In the genomic region with DNA sequence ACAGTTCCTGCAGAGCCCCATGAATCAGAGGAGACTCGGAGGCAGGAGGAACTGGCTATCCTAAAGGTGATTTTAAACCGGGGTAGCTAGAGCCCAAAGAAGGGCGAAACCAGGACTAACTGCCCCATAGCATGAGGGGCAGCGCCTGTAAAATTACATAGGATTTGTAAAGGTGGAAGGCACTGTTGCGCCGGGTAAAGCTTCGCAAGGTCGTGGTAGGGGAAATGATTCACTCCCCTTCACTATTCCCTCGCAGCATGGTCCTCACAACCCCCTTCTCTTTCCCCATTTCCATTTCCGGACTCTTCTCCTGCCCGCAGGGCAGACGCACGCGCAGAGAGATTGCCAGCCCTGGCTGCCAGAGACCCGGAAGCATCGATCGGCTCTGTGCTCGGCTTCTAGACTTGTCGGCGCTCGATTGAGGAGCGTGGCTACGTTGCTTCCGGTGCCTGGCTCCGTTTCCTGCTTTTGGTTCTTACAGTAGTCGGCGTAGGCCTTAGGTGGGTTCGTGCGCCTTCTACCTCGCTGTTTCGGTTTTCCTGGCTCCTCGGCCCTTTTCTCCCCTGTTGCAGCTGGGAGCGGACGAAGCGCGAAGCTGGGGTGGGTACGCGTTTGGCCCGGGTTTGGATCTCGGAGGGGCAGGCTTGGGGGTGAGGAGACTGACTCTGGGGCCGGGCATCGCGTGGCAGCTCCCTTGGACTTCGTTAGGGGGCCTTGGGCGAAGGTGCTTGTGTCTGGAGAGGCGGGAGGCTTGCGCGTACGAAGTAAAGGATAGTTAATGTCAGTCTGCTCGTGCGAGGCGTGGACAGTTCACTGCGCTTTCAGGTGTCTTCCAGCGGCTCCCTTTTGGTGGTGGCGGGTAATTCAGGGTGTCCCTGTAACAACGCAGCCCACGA, we compare ENCODE assay signal across 8 cellular contexts. TPM values are rescaled to one million over a fixed set of nuclear protein-coding genes. Genes with fewer than 3 reads are reported as not detected.
DNase-seq lines count a peak whose midpoint lies in the region; ATAC-seq and TF ChIP-seq lines count a peak whose summit lies in the region.

A gene (plus strand): TSS at position 462 of the 896 bp plus-strand sequence. CDS start 1,677 bp downstream, outside the sequence.

- peaks cover 46% of the 10 kb centered on the region for H3K36me3 Mint-ChIP-seq in activated naive CD8-positive, alpha-beta T cell treated with anti-CD3 and anti-CD28 coated beads for 36 hours
- peaks cover 26% of the 10 kb centered on the region for H3K36me3 Mint-ChIP-seq in osteocyte (ENCODE audit: unreplicated experiment)

- peaks cover 32% of the 10 kb centered on the region for H3K4me1 Mint-ChIP-seq in activated naive CD8-positive, alpha-beta T cell treated with anti-CD3 and anti-CD28 coated beads for 36 hours
- H3K4me1 Mint-ChIP-seq in osteocyte (ENCODE audit: unreplicated experiment): peaks cover 17% of the 10 kb centered on the region

- H3K27ac Mint-ChIP-seq in activated naive CD8-positive, alpha-beta T cell treated with anti-CD3 and anti-CD28 coated beads for 36 hours: peak within 1 kb of the TSS; percentile 99
- peak within 1 kb of the TSS; percentile 99 for H3K27ac Mint-ChIP-seq in osteocyte (ENCODE audit: unreplicated experiment)

- H3K9me3 ChIP-seq in thymus (ENCODE audit: control insufficient read depth): peaks cover 1% of the 10 kb centered on the region

- H3K4me3 Mint-ChIP-seq in activated naive CD8-positive, alpha-beta T cell treated with anti-CD3 and anti-CD28 coated beads for 36 hours: peak within 1 kb of the TSS; percentile 99
- peak within 1 kb of the TSS; percentile 100 for H3K4me3 Mint-ChIP-seq in osteocyte (ENCODE audit: unreplicated experiment)

- peaks cover 20% of the 10 kb centered on the region for H3K27me3 Mint-ChIP-seq in activated naive CD8-positive, alpha-beta T cell treated with anti-CD3 and anti-CD28 coated beads for 36 hours
- H3K27me3 Mint-ChIP-seq in osteocyte (ENCODE audit: unreplicated experiment): peaks cover 29% of the 10 kb centered on the region

- 8% methylated on average over 57 of the region's 57 CpGs for WGBS in thymus

- peaks cover 14% of the 10 kb centered on the region for H3K36me3 ChIP-seq in thymus (ENCODE audit: control insufficient read depth, insufficient read depth)

- peak; percentile 99 for ATAC-seq in HG02623 (IDR thresholded peaks at IDR 0.05; ENCODE audit: unreplicated experiment)

- H3K27me3 ChIP-seq in thymus (ENCODE audit: control insufficient read depth, insufficient read depth): peaks cover 7% of the 10 kb centered on the region

- peaks cover 8% of the 10 kb centered on the region for H3K4me1 ChIP-seq in thymus (ENCODE audit: control insufficient read depth, insufficient read depth, low read length)

- peak; percentile 84 for DNase-seq in GM10266 (ENCODE audit: extremely low spot score)
- DNase-seq in NCI-H1105 (lab: John Stamatoyannopoulos, UW): peak; percentile 92
- peak; percentile 68 for DNase-seq in SKM-1 treated with dmso at 0.1 percent for 144 hours (lab: John Stamatoyannopoulos, UW; ENCODE audit: unreplicated experiment)
- DNase-seq in activated naive CD8-positive, alpha-beta T cell treated with anti-CD3 and anti-CD28 coated beads for 36 hours: peak; percentile 89
- peak; percentile 92 to 98 (median 95) for DNase-seq in head of caudate nucleus
- peak; percentile 96 for DNase-seq in osteocyte (ENCODE audit: extremely low spot score, unreplicated experiment)

- intact Hi-C loops in head of caudate nucleus (cut with DNase I): loop anchor here (10.0 kb wide), 1 partner anchor 155 kb away; a partner anchor contains a TSS

- peak within 1 kb of the TSS; percentile 91 for H3K4me3 ChIP-seq in thymus (ENCODE audit: low read length)

- peak within 1 kb of the TSS; percentile 90 for H3K27ac ChIP-seq in thymus (ENCODE audit: low read depth)

- TF ChIP-seq CTCF in GM10266 (IDR thresholded peaks at IDR 0.05; ENCODE audit: control insufficient read depth, insufficient read depth, low read depth, missing control alignments): no peak
- peak; percentile 12 for TF ChIP-seq CTCF in osteocyte (IDR thresholded peaks at IDR 0.05)

- peaks cover 6% of the 10 kb centered on the region for H3K9me3 Mint-ChIP-seq in activated naive CD8-positive, alpha-beta T cell treated with anti-CD3 and anti-CD28 coated beads for 36 hours
- H3K9me3 Mint-ChIP-seq in osteocyte (ENCODE audit: unreplicated experiment): peaks cover 11% of the 10 kb centered on the region

RNA-seq across cellular contexts. Expression of the gene that starts here (rescaled TPM):
- total RNA-seq in activated naive CD8-positive, alpha-beta T cell treated with anti-CD3 and anti-CD28 coated beads for 36 hours: 100 to 1,000 TPM; 139 to 140 TPM
- 57.6 and 58.4 TPM in 2 replicates for total RNA-seq in osteocyte
- polyA plus RNA-seq in thymus: 77.1 TPM

Comparison
In these comparisons a context has a peak if more than half of its experiments do, and no peak if none do; other contexts are left out.
1. Peak in every context shown above with its lines: DNase-seq, ATAC-seq, H3K4me3 ChIP-seq and H3K27ac ChIP-seq.